Comparison of ENCODE assay signal across 24 cellular contexts in the genomic region with DNA sequence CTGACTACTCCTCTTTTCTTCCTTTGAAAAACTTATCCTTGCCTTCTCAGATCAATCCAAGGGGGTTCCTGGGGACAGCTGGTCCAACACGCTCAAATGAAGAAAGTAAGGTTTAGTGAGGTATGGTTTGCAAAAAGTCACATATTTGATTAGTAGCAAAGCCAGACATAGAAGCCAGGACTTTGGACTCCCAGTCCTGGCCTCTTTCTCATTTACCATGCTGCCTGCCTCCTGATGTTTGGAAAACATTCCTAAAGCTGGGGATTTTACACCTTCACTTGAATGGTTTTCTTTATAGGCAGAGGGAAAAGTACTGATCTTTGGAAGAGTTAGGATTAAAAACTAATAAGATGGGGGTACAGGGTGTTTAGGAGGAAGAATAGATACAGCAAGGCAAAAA. TPM values are rescaled to one million over a fixed set of nuclear protein-coding genes. Genes with fewer than 3 reads are reported as not detected.
DNase-seq lines count a peak whose midpoint lies in the region; ATAC-seq and TF ChIP-seq lines count a peak whose summit lies in the region.
"Had no signal": no experiment of that assay in that cellular context is flagged by ENCODE, and none has a peak within 500 bp of the region (broad histone marks: within the 10 kb centered on the region; RNA-seq: fewer than 3 reads in every experiment).

No MANE protein-coding gene starts in this region.

- no peak overlapping the region for H3K4me3 Mint-ChIP-seq in chondrocyte (ENCODE audit: unreplicated experiment)
- H3K4me3 Mint-ChIP-seq: CD8-positive, alpha-beta memory T cell had no signal

- WGBS in right lobe of liver (ENCODE audit: insufficient coverage, low coverage, low lambda C conversion rate, missing lambda C conversion rate) = 25% methylated on average over 1 of the region's 1 CpG

- peaks cover 4% of the 10 kb centered on the region for H3K9me3 Mint-ChIP-seq in chondrocyte (ENCODE audit: low read depth)
- H3K9me3 Mint-ChIP-seq: CD8-positive, alpha-beta memory T cell had no signal

- H3K27me3 ChIP-seq in right atrium auricular region = no peaks in the 10 kb centered on the region
- H3K27me3 ChIP-seq in right lobe of liver = no peaks in the 10 kb centered on the region
- H3K27me3 ChIP-seq in skeletal muscle tissue (ENCODE audit: control insufficient read depth in 3 of 3, insufficient read depth in 3 of 3, low read length in 3 of 3) = no peaks in the 10 kb centered on the region
- H3K27me3 ChIP-seq: BLaER1 had no signal

- intact Hi-C loops in left cardiac atrium (cut with DNase I) (no loop called here), right lobe of liver (cut with DNase I) (no loop called here)

- TF ChIP-seq CTCF in right atrium auricular region (IDR thresholded peaks at IDR 0.05) (no peak), right lobe of liver (IDR thresholded peaks at IDR 0.05) (no peak), chondrocyte (IDR thresholded peaks at IDR 0.05) (no peak)

- no peaks in the 10 kb centered on the region for H3K9me3 ChIP-seq in right atrium auricular region
- no peaks in the 10 kb centered on the region for H3K9me3 ChIP-seq in right lobe of liver
- no peaks in the 10 kb centered on the region for H3K9me3 ChIP-seq in skeletal muscle tissue (ENCODE audit: control insufficient read depth in 3 of 3, low read length in 3 of 3)
- H3K9me3 ChIP-seq: BLaER1, HAP-1 had no signal

- no peak overlapping the region for H3K9ac ChIP-seq in skeletal muscle tissue (ENCODE audit: low read depth in 1 of 3, low read length in 3 of 3)
- H3K9ac ChIP-seq: BLaER1, GM23248 had no signal

- no peak overlapping the region for H3K27ac Mint-ChIP-seq in chondrocyte (ENCODE audit: unreplicated experiment)

- no peak for DNase-seq in right atrium auricular region (ENCODE audit: low spot score)
- DNase-seq in left cardiac atrium = no peak
- DNase-seq in right lobe of liver = no peak
- no peak for DNase-seq in activated CD8-positive, alpha-beta memory T cell treated with anti-CD3 and anti-CD28 coated beads, Interleukin-2, amount 50 U/mL, for 48 hours
- DNase-seq in chondrocyte (ENCODE audit: low spot score) = no peak
- DNase-seq in hypothalamus (lab: John Stamatoyannopoulos, UW) = no peak
- DNase-seq: CD8-positive, alpha-beta memory T cell; DMS53; EL; GM23248; KG1; NCI-H1105 treated with DMSO at 0.1 percent for 48 hours; NCI-H187; NCI-H2107; NCI-H510A treated with DMSO at 0.1 percent for 48 hours; NCI-H774; SHP77 had no signal

- no peak overlapping the region for H3K4me3 ChIP-seq in right atrium auricular region
- H3K4me3 ChIP-seq in right lobe of liver = no peak overlapping the region
- H3K4me3 ChIP-seq in skeletal muscle tissue (ENCODE audit: low read length in 3 of 3) = no peak overlapping the region
- H3K4me3 ChIP-seq: BLaER1, GM12878, GM23248, HAP-1 had no signal

- H3K4me1 Mint-ChIP-seq in chondrocyte (ENCODE audit: low read depth) = peaks cover 8% of the 10 kb centered on the region
- H3K4me1 Mint-ChIP-seq: CD8-positive, alpha-beta memory T cell had no signal

- TF ChIP-seq POLR2A in right lobe of liver (IDR thresholded peaks at IDR 0.05) = no peak

- peaks cover 0 to 65% of the 10 kb centered on the region in 2 donors for H3K4me1 ChIP-seq in right atrium auricular region
- peaks cover 0 to 8% (median 1%) of the 10 kb centered on the region in 4 donors for H3K4me1 ChIP-seq in right lobe of liver
- H3K4me1 ChIP-seq in skeletal muscle tissue (ENCODE audit: control insufficient read depth in 3 of 3, insufficient read depth in 3 of 3, low read length in 3 of 3) = peaks cover 44 to 68% (median 58%) of the 10 kb centered on the region in 3 donors
- H3K4me1 ChIP-seq: BLaER1, HAP-1 had no signal

- H3K36me3 Mint-ChIP-seq in chondrocyte (ENCODE audit: low read depth) = peaks cover 6% of the 10 kb centered on the region

- peaks cover 74% of the 10 kb centered on the region for H3K36me3 ChIP-seq in right atrium auricular region
- no peaks in the 10 kb centered on the region for H3K36me3 ChIP-seq in right lobe of liver
- peaks cover 28 to 50% (median 31%) of the 10 kb centered on the region in 3 donors for H3K36me3 ChIP-seq in skeletal muscle tissue (ENCODE audit: control insufficient read depth in 3 of 3, insufficient read depth in 3 of 3, low read length in 3 of 3)
- H3K36me3 ChIP-seq: BLaER1, HAP-1 had no signal

- ATAC-seq in left cardiac atrium (no peak), right lobe of liver (peak; percentile 92 to 96 (median 95)), HG03460 (IDR thresholded peaks at IDR 0.05; ENCODE audit: unreplicated experiment) (no peak)
- ATAC-seq: GM12878 had no signal

- H3K27ac ChIP-seq in right atrium auricular region = peak overlapping the region; percentile 81 to 93
- peak overlapping the region; percentile 27 to 42 (median 28) for H3K27ac ChIP-seq in right lobe of liver
- H3K27ac ChIP-seq in skeletal muscle tissue (ENCODE audit: low read depth, low read length) = peak overlapping the region; percentile 95
- H3K27ac ChIP-seq: BLaER1, GM23248 had no signal

- no peaks in the 10 kb centered on the region for H3K27me3 Mint-ChIP-seq in chondrocyte (ENCODE audit: low read depth)
- H3K27me3 Mint-ChIP-seq: CD8-positive, alpha-beta memory T cell had no signal

RNA-seq across cellular contexts. Expression of a gene that starts 14.6 kb away (rescaled TPM):
- total RNA-seq in right atrium auricular region (100 to 1,000 TPM; 679 to 853 TPM), left cardiac atrium (100 to 1,000 TPM; 383 to 677 TPM), right lobe of liver (under 1 TPM; 0.43 to 0.92 (median 0.68) TPM), skeletal muscle tissue (13.6 TPM), chondrocyte (0.80 to 1.1 TPM (median 1.0 TPM) in 3 replicates)
- total RNA-seq: GM23248 had no signal

RNA-seq across cellular contexts. Expression of a gene that starts 31.4 kb away (rescaled TPM):
- total RNA-seq in right atrium auricular region (10 to 100 TPM; 75.8 to 93.9 TPM), left cardiac atrium (100 to 1,000 TPM; 101 to 120 TPM), right lobe of liver (10 to 100 TPM; 23.9 to 40.8 (median 33.0) TPM), skeletal muscle tissue (24.5 TPM), chondrocyte (19.9 to 23.7 TPM (median 21.1 TPM) in 3 replicates)

RNA-seq across cellular contexts. Expression of a gene that starts 48.1 kb away (rescaled TPM):
- total RNA-seq in right atrium auricular region (10 to 100 TPM in 1 of 2 donors, 1 to 10 TPM in 1; 6.7 to 11.6 TPM), left cardiac atrium (1 to 10 TPM; 1.5 to 8.7 TPM), right lobe of liver (10 to 100 TPM in 5 of 6 experiments, 1 to 10 TPM in 1; 9.9 to 30.2 (median 15.9) TPM), skeletal muscle tissue (not detected), chondrocyte (0.55 to 0.92 TPM (median 0.82 TPM) in 3 replicates)
- total RNA-seq: A673, GM23248, OCI-LY7 had no signal

RNA-seq across cellular contexts. Expression of a gene that starts 57.0 kb away (rescaled TPM):
- total RNA-seq in right atrium auricular region (1 to 10 TPM; 1.5 to 3.1 TPM), left cardiac atrium (under 1 TPM; 0.58 to 0.91 TPM), right lobe of liver (1 to 10 TPM in 3 of 6 experiments, under 1 TPM in 3; 0.09 to 5.7 (median 1.1) TPM), skeletal muscle tissue (under 0.01 TPM), chondrocyte (0.29 TPM in 1 of 3 replicates, not detected in the others)
- total RNA-seq: GM23248, OCI-LY7 had no signal

Comparison
In these comparisons a context has a peak if more than half of its experiments do, and no peak if none do; other contexts are left out.
1. H3K27ac ChIP-seq: peak in every context shown above with its lines; median percentile 95 in skeletal muscle tissue; 87 in right atrium auricular region; 28 in right lobe of liver.
2. ATAC-seq: peak in right lobe of liver (4 of 4); none in left cardiac atrium (0 of 2) and HG03460 (single experiment).
3. RNA of a gene that starts 14.6 kb away (total RNA-seq): 679 to 853 TPM in right atrium auricular region and 383 to 677 TPM in left cardiac atrium; 13.6 TPM in skeletal muscle tissue (single experiment), 0.80 to 1.1 TPM in chondrocyte and 0.43 to 0.92 TPM in right lobe of liver; every median in the first group is over 10 times any median in the second.